In the genomic region with DNA sequence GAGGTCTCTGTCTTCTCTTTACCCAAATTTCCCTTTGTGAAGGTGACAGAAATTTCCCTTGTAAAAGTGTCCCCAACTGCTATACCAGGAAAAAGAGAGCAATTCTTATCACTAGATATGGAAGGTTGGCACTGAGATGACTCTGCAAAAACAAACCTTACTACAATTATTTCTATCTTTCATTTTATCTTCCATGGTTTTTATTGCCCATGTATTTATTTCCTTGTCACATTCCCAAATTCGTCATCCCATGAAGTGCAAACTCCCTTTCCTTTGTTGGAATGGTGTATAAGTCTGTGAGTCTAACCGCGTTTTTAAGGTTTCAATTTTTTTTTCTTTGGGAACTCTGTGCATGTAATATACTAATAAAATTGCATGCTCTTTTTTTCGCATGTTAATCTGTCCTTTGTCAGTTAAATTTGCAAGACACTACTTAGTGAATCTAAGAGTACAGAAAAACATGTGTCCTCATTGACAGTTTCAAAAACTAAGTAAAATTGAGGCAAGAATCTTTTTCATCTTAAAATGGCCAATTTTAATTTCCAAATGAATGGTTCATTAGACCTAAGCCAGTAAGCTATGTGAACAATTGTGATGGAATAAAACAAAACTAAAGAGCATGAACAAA, we compare ENCODE assay signal across 17 cellular contexts. TPM values are rescaled to one million over a fixed set of nuclear protein-coding genes. Genes with fewer than 3 reads are reported as not detected.
DNase-seq lines count a peak whose midpoint lies in the region; ATAC-seq and TF ChIP-seq lines count a peak whose summit lies in the region.
"Had no signal": no experiment of that assay in that cellular context is flagged by ENCODE, and none has a peak within 500 bp of the region (broad histone marks: within the 10 kb centered on the region; RNA-seq: fewer than 3 reads in every experiment).

No MANE protein-coding gene starts in this region.

- no peak for TF ChIP-seq CTCF in OCI-LY7 (conservative IDR thresholded peaks at IDR 0.05; ENCODE audit: low read length)

- H3K36me3 Mint-ChIP-seq in activated T-cell treated with anti-CD3 and anti-CD28 coated beads, Interleukin-2, amount 50 U/mL, for 72 hours (ENCODE audit: insufficient read depth in 2 of 2) = peaks cover 2 to 3% of the 10 kb centered on the region in 2 donors
- H3K36me3 Mint-ChIP-seq in activated T-cell treated with anti-CD3 and anti-CD28 coated beads, Interleukin-2, amount 50 U/mL, for 4 hours (ENCODE audit: insufficient read depth) = no peaks in the 10 kb centered on the region
- peaks cover 9 to 15% of the 10 kb centered on the region in 2 donors for H3K36me3 Mint-ChIP-seq in stimulated activated naive B cell treated with anti-CD40 and anti-IgM and Interleukin-4, amounts not matched to agents 10 μg/mL and 1 μg/mL and 100 μg/mL, for 72 hours

- peaks cover 33% of the 10 kb centered on the region for H3K4me1 Mint-ChIP-seq in activated T-cell treated with anti-CD3 and anti-CD28 coated beads, Interleukin-2, amount 50 U/mL, for 72 hours (ENCODE audit: low read depth)
- peaks cover 17% of the 10 kb centered on the region for H3K4me1 Mint-ChIP-seq in activated T-cell treated with anti-CD3 and anti-CD28 coated beads, Interleukin-2, amount 50 U/mL, for 4 hours (ENCODE audit: low read depth)
- peaks cover 20 to 30% of the 10 kb centered on the region in 2 donors for H3K4me1 Mint-ChIP-seq in stimulated activated naive B cell treated with anti-CD40 and anti-IgM and Interleukin-4, amounts not matched to agents 10 μg/mL and 1 μg/mL and 100 μg/mL, for 72 hours

- H3K4me1 ChIP-seq in HUES48 (ENCODE audit: control insufficient read depth, insufficient read depth, low read length) = peaks cover 25% of the 10 kb centered on the region
- H3K4me1 ChIP-seq in OCI-LY7 (ENCODE audit: insufficient read depth, low read length, poor library complexity, severe bottlenecking) = peaks cover 47% of the 10 kb centered on the region
- peaks cover 23% of the 10 kb centered on the region for H3K4me1 ChIP-seq in iPS-18a (ENCODE audit: control insufficient read depth, low read depth, low read length)

- H3K9ac ChIP-seq in HUES48 (ENCODE audit: low read depth, low read length) = 0 out of 2 replicates have a peak overlapping the region, but pooled peaks have one; percentile 2
- H3K9ac ChIP-seq in iPS-18a (ENCODE audit: low read length) = no peak overlapping the region
- H3K9ac ChIP-seq: BLaER1 treated with 17β-estradiol and CSF1 and Interleukin-3, amounts not matched to agents 10 nM and 100 nM had no signal

- POLR2A ChIA-PET in OCI-LY7 (lab: Charles Lee) = interaction anchor here (1.5 to 16.1 kb wide), 2 partner anchors 9 to 24 kb away, joined by 8 to 793 read pairs; a partner anchor contains a TSS

- no peaks in the 10 kb centered on the region for H4K20me1 ChIP-seq in OCI-LY7 (ENCODE audit: insufficient read depth, low read length)

- no peaks in the 10 kb centered on the region for H3K27me3 Mint-ChIP-seq in activated T-cell treated with anti-CD3 and anti-CD28 coated beads, Interleukin-2, amount 50 U/mL, for 72 hours (ENCODE audit: low read depth)
- H3K27me3 Mint-ChIP-seq in activated T-cell treated with anti-CD3 and anti-CD28 coated beads, Interleukin-2, amount 50 U/mL, for 4 hours (ENCODE audit: low read depth) = no peaks in the 10 kb centered on the region
- peaks cover 0 to 13% of the 10 kb centered on the region in 2 donors for H3K27me3 Mint-ChIP-seq in stimulated activated naive B cell treated with anti-CD40 and anti-IgM and Interleukin-4, amounts not matched to agents 10 μg/mL and 1 μg/mL and 100 μg/mL, for 72 hours

- H3K9me3 Mint-ChIP-seq in activated T-cell treated with anti-CD3 and anti-CD28 coated beads, Interleukin-2, amount 50 U/mL, for 72 hours = no peaks in the 10 kb centered on the region
- H3K9me3 Mint-ChIP-seq in activated T-cell treated with anti-CD3 and anti-CD28 coated beads, Interleukin-2, amount 50 U/mL, for 4 hours = no peaks in the 10 kb centered on the region
- H3K9me3 Mint-ChIP-seq in stimulated activated naive B cell treated with anti-CD40 and anti-IgM and Interleukin-4, amounts not matched to agents 10 μg/mL and 1 μg/mL and 100 μg/mL, for 72 hours = no peaks in the 10 kb centered on the region

- H3K4me3 Mint-ChIP-seq in activated T-cell treated with anti-CD3 and anti-CD28 coated beads, Interleukin-2, amount 50 U/mL, for 72 hours = peak overlapping the region in 1 of 2 donors; percentile 36
- no peak overlapping the region for H3K4me3 Mint-ChIP-seq in activated T-cell treated with anti-CD3 and anti-CD28 coated beads, Interleukin-2, amount 50 U/mL, for 4 hours
- H3K4me3 Mint-ChIP-seq in stimulated activated naive B cell treated with anti-CD40 and anti-IgM and Interleukin-4, amounts not matched to agents 10 μg/mL and 1 μg/mL and 100 μg/mL, for 72 hours = no peak overlapping the region

- no peak overlapping the region for H3K4me3 ChIP-seq in HUES48 (ENCODE audit: low read depth, low read length)
- H3K4me3 ChIP-seq in OCI-LY7 (ENCODE audit: low read depth, low read length, poor library complexity, severe bottlenecking) = no peak overlapping the region
- no peak overlapping the region for H3K4me3 ChIP-seq in iPS-18a (ENCODE audit: low read length)
- H3K4me3 ChIP-seq: BLaER1 treated with 17β-estradiol and CSF1 and Interleukin-3, amounts not matched to agents 10 nM and 100 nM had no signal

- no peaks in the 10 kb centered on the region for H3K27me3 ChIP-seq in HUES48 (ENCODE audit: control insufficient read depth, insufficient read depth, low read length)
- no peaks in the 10 kb centered on the region for H3K27me3 ChIP-seq in iPS-18a (ENCODE audit: control insufficient read depth, insufficient read depth, low read length)

- H3K27ac ChIP-seq in HUES48 (ENCODE audit: low read depth, low read length) (no peak overlapping the region), OCI-LY7 (ENCODE audit: low read depth, low read length, poor library complexity, severe bottlenecking) (peak overlapping the region; percentile 42), iPS-18a (ENCODE audit: low read length) (peak overlapping the region; percentile 7)

- intact Hi-C loops in OCI-LY7 (cut with micrococcal nuclease; ENCODE audit: unreplicated experiment) = no loop called here

- ATAC-seq in activated T-cell treated with anti-CD3 and anti-CD28 coated beads, Interleukin-2, amount 50 U/mL, for 72 hours (replicated peaks in 1 of 2) = no peak
- ATAC-seq in activated T-cell treated with anti-CD3 and anti-CD28 coated beads, Interleukin-2, amount 50 U/mL, for 4 hours = no peak
- no peak for ATAC-seq in GM21825 (IDR thresholded peaks at IDR 0.05; ENCODE audit: unreplicated experiment)
- no peak for ATAC-seq in stimulated activated naive B cell treated with anti-CD40 and anti-IgM and Interleukin-4, amounts not matched to agents 10 μg/mL and 1 μg/mL and 100 μg/mL, for 72 hours (replicated peaks)
- ATAC-seq: SK-N-SH treated with all-trans-retinoic acid at 6 μM for 48 hours had no signal

- H3K9me3 ChIP-seq in HUES48 (ENCODE audit: control insufficient read depth, insufficient read depth, low read length) (no peaks in the 10 kb centered on the region), OCI-LY7 (ENCODE audit: low read length) (no peaks in the 10 kb centered on the region), iPS-18a (ENCODE audit: control insufficient read depth, low read depth, low read length) (no peaks in the 10 kb centered on the region)

- no peaks in the 10 kb centered on the region for H3K9me2 ChIP-seq in OCI-LY7 (ENCODE audit: insufficient read depth, low read length)

- peak overlapping the region; percentile 60 for H3K27ac Mint-ChIP-seq in activated T-cell treated with anti-CD3 and anti-CD28 coated beads, Interleukin-2, amount 50 U/mL, for 72 hours
- no peak overlapping the region for H3K27ac Mint-ChIP-seq in stimulated activated naive B cell treated with anti-CD40 and anti-IgM and Interleukin-4, amounts not matched to agents 10 μg/mL and 1 μg/mL and 100 μg/mL, for 72 hours

- no peaks in the 10 kb centered on the region for H3K79me2 ChIP-seq in OCI-LY7 (ENCODE audit: insufficient read depth, low read depth, low read length)

- H3K36me3 ChIP-seq in HUES48 (ENCODE audit: control insufficient read depth, insufficient read depth, low read length) (no peaks in the 10 kb centered on the region), OCI-LY7 (ENCODE audit: insufficient read depth, low read length) (no peaks in the 10 kb centered on the region), iPS-18a (ENCODE audit: control insufficient read depth, low read depth, low read length) (no peaks in the 10 kb centered on the region)
- H3K36me3 ChIP-seq: BLaER1 treated with 17β-estradiol and CSF1 and Interleukin-3, amounts not matched to agents 10 nM and 100 nM had no signal

- no peak overlapping the region for H2AFZ ChIP-seq in OCI-LY7 (ENCODE audit: low read length)

- CTCF ChIA-PET in OCI-LY7 (lab: Charles Lee; ENCODE audit: unreplicated experiment) = no interaction called here

- H3K4me2 ChIP-seq in OCI-LY7 (ENCODE audit: low read length) = no peak overlapping the region

- DNase-seq in activated T-cell treated with anti-CD3 and anti-CD28 coated beads, Interleukin-2, amount 50 U/mL, for 72 hours = no peak
- DNase-seq in activated T-cell treated with anti-CD3 and anti-CD28 coated beads, Interleukin-2, amount 50 U/mL, for 4 hours = no peak
- DNase-seq in OCI-LY7 (ENCODE audit: low spot score) = no peak
- no peak for DNase-seq in stimulated activated CD8-positive, alpha-beta memory T cell treated with anti-CD3 and anti-CD28 coated beads, Interleukin-4, amount 100 ng/mL, for 48 hours
- no peak for DNase-seq in stimulated activated naive B cell treated with anti-CD40 and anti-IgM and Interleukin-4, amounts not matched to agents 10 μg/mL and 1 μg/mL and 100 μg/mL, for 72 hours
- DNase-seq: DMS 273 treated with DMSO at 0.1 percent for 48 hours, MM.1S, NCI-H1092 treated with DMSO at 0.1 percent for 48 hours, NCI-H2081 treated with DMSO at 0.1 percent for 48 hours, NCI-H510A, NCI-H774, SHP77 had no signal

- BruUV-seq in OCI-LY7 (replicated peaks; lab: Mats Ljungman, UMichigan) = no TSS peak

RNA-seq across cellular contexts. Expression of gene HFE, which starts 35.4 kb away (rescaled TPM):
- total RNA-seq in activated T-cell treated with anti-CD3 and anti-CD28 coated beads, Interleukin-2, amount 50 U/mL, for 72 hours = 1 to 10 TPM; 1.3 to 1.9 TPM
- under 1 TPM in 1 of 3 donors, not detected in 2; 0.28 TPM for total RNA-seq in activated T-cell treated with anti-CD3 and anti-CD28 coated beads, Interleukin-2, amount 50 U/mL, for 4 hours
- 0.18 and 0.69 TPM in 2 replicates for total RNA-seq in OCI-LY7 (2014; rRNA removed; shearing (Covaris generic))
- total RNA-seq in OCI-LY7 (2022) = 0.57 and 0.72 TPM in 2 replicates
